13 cellular contexts compared by ENCODE assay signal in genomic region chr12:95258146-95258545, GRCh38.
"Had no signal": no experiment of that assay in that cellular context is flagged by ENCODE, and none has a peak within 500 bp of the region (broad histone marks: within the 10 kb centered on the region; RNA-seq: fewer than 3 reads in every experiment).

No MANE protein-coding gene starts in this region.

- H3K4me3 ChIP-seq: colonic mucosa, lower lobe of right lung had no signal

- H3K9me3 ChIP-seq: colonic mucosa, lower lobe of right lung had no signal

- H3K4me1 Mint-ChIP-seq: activated CD8-positive, alpha-beta memory T cell treated with anti-CD3 and anti-CD28 coated beads, Interleukin-2, amount 10 ng/mL, durations not matched to agents 7 days and 5 days had no signal

- H3K4me1 ChIP-seq: colonic mucosa had no signal

- H3K4me3 Mint-ChIP-seq: activated CD8-positive, alpha-beta memory T cell treated with anti-CD3 and anti-CD28 coated beads, Interleukin-2, amount 10 ng/mL, durations not matched to agents 7 days and 5 days; activated naive CD8-positive, alpha-beta T cell; activated T-cell treated with anti-CD3 and anti-CD28 coated beads, Interleukin-2, amount 50 U/mL, for 24 hours; naive thymus-derived CD8-positive, alpha-beta T cell had no signal

- H3K27ac Mint-ChIP-seq: activated CD8-positive, alpha-beta memory T cell treated with anti-CD3 and anti-CD28 coated beads, Interleukin-2, amount 10 ng/mL, durations not matched to agents 7 days and 5 days; activated naive CD8-positive, alpha-beta T cell; activated T-cell treated with anti-CD3 and anti-CD28 coated beads, Interleukin-2, amount 50 U/mL, for 24 hours had no signal

- H3K36me3 ChIP-seq: colonic mucosa had no signal

- H3K9me3 Mint-ChIP-seq: activated T-cell treated with anti-CD3 and anti-CD28 coated beads, Interleukin-2, amount 50 U/mL, for 24 hours; naive thymus-derived CD8-positive, alpha-beta T cell had no signal

- DNase-seq: activated CD4-positive, alpha-beta T cell treated with anti-CD3 and anti-CD28 coated beads, Interleukin-2, amount 50 U/mL, for 4 hours; activated CD8-positive, alpha-beta memory T cell treated with anti-CD3 and anti-CD28 coated beads, Interleukin-2, amount 10 ng/mL, durations not matched to agents 7 days and 5 days; activated gamma-delta T cell; activated T-cell treated with anti-CD3 and anti-CD28 coated beads, Interleukin-2, amount 50 U/mL, for 24 hours; anterior cingulate cortex; colonic mucosa; lower lobe of right lung; naive thymus-derived CD8-positive, alpha-beta T cell; right cardiac atrium; small intestine had no signal

- ATAC-seq: activated CD4-positive, CD25-positive, alpha-beta regulatory T cell treated with anti-CD3 and anti-CD28 coated beads, Interleukin-2, amount 50 U/mL, for 24 hours; activated CD8-positive, alpha-beta memory T cell treated with anti-CD3 and anti-CD28 coated beads, Interleukin-2, amount 10 ng/mL, durations not matched to agents 7 days and 5 days; lower lobe of right lung; naive thymus-derived CD8-positive, alpha-beta T cell; right cardiac atrium had no signal

- H3K27ac ChIP-seq: colonic mucosa, lower lobe of right lung had no signal

- H3K27me3 ChIP-seq: colonic mucosa had no signal

- H3K27me3 Mint-ChIP-seq: activated CD8-positive, alpha-beta memory T cell treated with anti-CD3 and anti-CD28 coated beads, Interleukin-2, amount 10 ng/mL, durations not matched to agents 7 days and 5 days; activated naive CD8-positive, alpha-beta T cell; activated T-cell treated with anti-CD3 and anti-CD28 coated beads, Interleukin-2, amount 50 U/mL, for 24 hours; naive thymus-derived CD8-positive, alpha-beta T cell; progenitor cell of endocrine pancreas had no signal
